In genomic region chr19:44848805-44849457, GRCh38 we compare ENCODE assay signal across 9 cellular contexts. TPM values are rescaled to one million over a fixed set of nuclear protein-coding genes. Genes with fewer than 3 reads are reported as not detected.
A peak's percentile ranks its signal among the peaks of the same experiment; 100 is the strongest.
DNase-seq lines count a peak whose midpoint lies in the region; ATAC-seq and TF ChIP-seq lines count a peak whose summit lies in the region.
"Had no signal": no experiment of that assay in that cellular context is flagged by ENCODE, and none has a peak within 500 bp of the region (broad histone marks: within the 10 kb centered on the region; RNA-seq: fewer than 3 reads in every experiment).

No MANE protein-coding gene starts in this region.

- H3K4me3 ChIP-seq in AG04450 (ENCODE audit: low read depth, low read length) (peak overlapping the region; percentile 94), SJCRH30 (peak overlapping the region; percentile 100), fibroblast of the aortic adventitia (ENCODE audit: low read depth, low read length) (peak overlapping the region; percentile 91), neuron (ENCODE audit: low read length) (peak overlapping the region; percentile 81)

- no peaks in the 10 kb centered on the region for H3K27me3 ChIP-seq in AG04450 (ENCODE audit: control insufficient read depth, insufficient read depth, low read length)
- H3K27me3 ChIP-seq in SJCRH30: no peaks in the 10 kb centered on the region
- H3K27me3 ChIP-seq in neuron (ENCODE audit: insufficient read depth, low read length): no peaks in the 10 kb centered on the region

- TF ChIP-seq CTCF in AG04450 (IDR thresholded peaks at IDR 0.05; ENCODE audit: low read depth, low read length): no peak
- no peak for TF ChIP-seq CTCF in fibroblast of the aortic adventitia (IDR thresholded peaks at IDR 0.05; ENCODE audit: insufficient read depth, low read length)

- POLR2A ChIA-PET in AG04450 (lab: Yijun Ruan, JAX): interaction anchor here (0.6 to 1.4 kb wide), 6 partner anchors 12 to 527 kb away, joined by 3 to 15 read pairs (median 4); partner anchors contain the start of gene TOMM40

- H3K27ac ChIP-seq in AG04450 (ENCODE audit: low read depth, low read length): peak overlapping the region; percentile 61
- H3K27ac ChIP-seq in SJCRH30: no peak overlapping the region; the same call in 1 of the 2 replicates

- DNase-seq in AG04450 (ENCODE audit: low read depth, low spot score): no peak
- DNase-seq in SJCRH30: no peak
- no peak for DNase-seq in fibroblast of the aortic adventitia (ENCODE audit: low read depth)
- DNase-seq in stimulated activated naive CD8-positive, alpha-beta T cell treated with anti-CD3 and anti-CD28 coated beads, Interleukin-15, Interleukin-2, amounts not matched to agents 100 U/mL and 50 U/mL, for 24 hours: no peak
- DNase-seq in DMS53 (lab: John Stamatoyannopoulos, UW): no peak
- DNase-seq: KG1 had no signal

- H3K36me3 ChIP-seq in SJCRH30 (0 out of 2 replicates have a peak, but pooled peaks cover 2% of the 10 kb centered on the region), neuron (ENCODE audit: insufficient read depth, low read length) (peaks cover 9% of the 10 kb centered on the region)

- ATAC-seq in HG02840 (IDR thresholded peaks at IDR 0.05; ENCODE audit: low FRiP score, unreplicated experiment): no peak
- ATAC-seq in stimulated activated naive CD8-positive, alpha-beta T cell treated with anti-CD3 and anti-CD28 coated beads, Interleukin-15, Interleukin-2, amounts not matched to agents 100 U/mL and 50 U/mL, for 24 hours: no peak
- ATAC-seq in HG02763 (IDR thresholded peaks at IDR 0.05; ENCODE audit: unreplicated experiment): no peak

- H3K4me1 ChIP-seq in SJCRH30: peaks cover 19% of the 10 kb centered on the region
- H3K4me1 ChIP-seq in neuron (ENCODE audit: insufficient read depth, low read length): peaks cover 28% of the 10 kb centered on the region

- no peaks in the 10 kb centered on the region for H3K9me3 ChIP-seq in AG04450 (ENCODE audit: control insufficient read depth, insufficient read depth, low read length)
- H3K9me3 ChIP-seq in SJCRH30 (replicated peaks): no peaks in the 10 kb centered on the region
- H3K9me3 ChIP-seq in neuron (ENCODE audit: low read length): no peaks in the 10 kb centered on the region

- no peak overlapping the region for H2AFZ ChIP-seq in neuron (ENCODE audit: low read depth, low read length)

- CTCF ChIA-PET in AG04450 (lab: Charles Lee): interaction anchor here (1.1 to 1.5 kb wide), 2 partner anchors 65 to 78 kb away, joined by 4 to 7 read pairs; no protein-coding TSS in a partner anchor

RNA-seq across cellular contexts. Expression of gene NECTIN2, which starts 2.8 kb away (rescaled TPM):
- polyA plus RNA-seq in AG04450 (2011; rRNA removed): 80.2 and 110 TPM in 2 replicates
- polyA minus RNA-seq in AG04450 (2011; rRNA and poly(A)+ RNA removed): 91.0 and 114 TPM in 2 replicates
- 46.0 and 50.2 TPM in 2 replicates for total RNA-seq in SJCRH30 (2014; rRNA removed; shearing (Covaris generic))
- 22.1 and 40.3 TPM in 2 replicates for total RNA-seq in fibroblast of the aortic adventitia (ENCODE audit: low replicate concordance)

RNA-seq across cellular contexts. Expression of gene BCAM, which starts 40.0 kb away (rescaled TPM):
- 8.4 and 9.7 TPM in 2 replicates for polyA plus RNA-seq in AG04450 (2011; rRNA removed)
- polyA minus RNA-seq in AG04450 (2011; rRNA and poly(A)+ RNA removed): 5.6 and 8.0 TPM in 2 replicates
- 15.5 and 15.9 TPM in 2 replicates for total RNA-seq in SJCRH30 (2014; rRNA removed; shearing (Covaris generic))
- 5.9 and 24.2 TPM in 2 replicates for total RNA-seq in fibroblast of the aortic adventitia (ENCODE audit: low replicate concordance)

RNA-seq across cellular contexts. Expression of gene TOMM40, which starts 42.1 kb away (rescaled TPM):
- polyA plus RNA-seq in AG04450 (2011; rRNA removed): 21.7 and 27.1 TPM in 2 replicates
- polyA minus RNA-seq in AG04450 (2011; rRNA and poly(A)+ RNA removed): 25.4 and 34.9 TPM in 2 replicates
- 104 and 110 TPM in 2 replicates for total RNA-seq in SJCRH30 (2014; rRNA removed; shearing (Covaris generic))
- 8.7 and 30.2 TPM in 2 replicates for total RNA-seq in fibroblast of the aortic adventitia (ENCODE audit: low replicate concordance)

RNA-seq across cellular contexts. Expression of gene APOE, which starts 56.7 kb away (rescaled TPM):
- 5.9 and 7.2 TPM in 2 replicates for polyA plus RNA-seq in AG04450 (2011; rRNA removed)
- polyA minus RNA-seq in AG04450 (2011; rRNA and poly(A)+ RNA removed): 0.55 TPM in 1 of 2 replicates, not detected in the other
- 4.5 and 6.5 TPM in 2 replicates for total RNA-seq in SJCRH30 (2014; rRNA removed; shearing (Covaris generic))
- 1.6 and 309 TPM in 2 replicates for total RNA-seq in fibroblast of the aortic adventitia (ENCODE audit: low replicate concordance)
